11 cellular contexts compared by ENCODE assay signal in the genomic region with DNA sequence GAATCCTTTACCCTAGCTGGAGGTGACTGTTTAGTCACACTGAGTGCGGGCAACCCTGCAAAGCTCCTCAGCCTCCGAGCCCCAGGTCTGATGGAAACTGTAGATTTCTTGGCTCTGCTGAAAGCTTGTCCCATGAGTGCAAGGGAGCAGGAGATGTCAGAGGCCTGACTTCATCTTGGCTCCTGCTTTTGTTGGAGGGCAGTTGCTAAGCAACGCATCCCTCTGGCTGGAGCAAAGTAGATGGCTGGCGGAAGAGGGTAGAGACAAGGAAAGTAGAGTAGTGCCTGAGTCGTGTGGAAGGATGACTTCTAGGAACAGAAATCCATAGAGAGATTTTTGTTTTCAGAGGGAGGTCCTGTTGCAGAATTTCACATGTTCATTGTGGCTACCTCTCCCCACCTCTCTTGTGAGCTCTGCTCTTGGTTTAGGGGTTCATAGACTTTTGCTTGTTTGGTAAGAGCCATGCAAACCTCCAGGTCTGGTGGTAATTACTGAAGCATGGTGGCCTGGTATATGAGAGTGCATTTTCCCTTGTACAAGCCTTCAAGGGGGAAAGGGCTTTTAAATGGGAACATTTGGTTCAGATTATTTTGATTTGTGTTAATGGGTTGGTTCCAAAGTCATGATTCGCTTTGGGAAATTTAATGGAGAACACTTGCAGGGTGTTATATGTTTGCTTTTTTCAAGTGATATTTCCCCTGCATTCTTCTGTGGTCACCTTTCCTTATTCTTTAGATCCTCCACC.
DNase-seq lines count a peak whose midpoint lies in the region; ATAC-seq and TF ChIP-seq lines count a peak whose summit lies in the region.
"Had no signal": no experiment of that assay in that cellular context is flagged by ENCODE, and none has a peak within 500 bp of the region (broad histone marks: within the 10 kb centered on the region; RNA-seq: fewer than 3 reads in every experiment).

No MANE protein-coding gene starts in this region.

- peak overlapping the region; percentile 78 to 80 for H3K27ac ChIP-seq in uterus

- no peaks in the 10 kb centered on the region for H3K27me3 Mint-ChIP-seq in dendritic cell treated with granulocyte-macrophage colony-stimulating factor and Interleukin-4, amounts not matched to agents 40 ng/mL and 50 ng/mL, for 4 days
- H3K27me3 Mint-ChIP-seq: IgD-negative memory B cell had no signal

- H3K9me3 Mint-ChIP-seq in dendritic cell treated with granulocyte-macrophage colony-stimulating factor and Interleukin-4, amounts not matched to agents 40 ng/mL and 50 ng/mL, for 4 days: no peaks in the 10 kb centered on the region

- H3K4me3 Mint-ChIP-seq in dendritic cell treated with granulocyte-macrophage colony-stimulating factor and Interleukin-4, amounts not matched to agents 40 ng/mL and 50 ng/mL, for 4 days: no peak overlapping the region
- H3K4me3 Mint-ChIP-seq: IgD-negative memory B cell had no signal

- ATAC-seq in HG02588 (IDR thresholded peaks at IDR 0.05; ENCODE audit: unreplicated experiment): no peak

- no peak overlapping the region for H3K4me3 ChIP-seq in uterus

- H3K27me3 ChIP-seq in uterus: no peaks in the 10 kb centered on the region

- H3K36me3 Mint-ChIP-seq in dendritic cell treated with granulocyte-macrophage colony-stimulating factor and Interleukin-4, amounts not matched to agents 40 ng/mL and 50 ng/mL, for 4 days (ENCODE audit: low read depth): no peaks in the 10 kb centered on the region
- H3K36me3 Mint-ChIP-seq: IgD-negative memory B cell had no signal

- peaks cover 6 to 13% of the 10 kb centered on the region in 2 donors for H3K4me1 ChIP-seq in uterus

- intact Hi-C loops in dendritic cell treated with granulocyte-macrophage colony-stimulating factor and Interleukin-4, amounts not matched to agents 40 ng/mL and 50 ng/mL, for 4 days (cut with micrococcal nuclease): no loop called here
- intact Hi-C loops in uterus (cut with DNase I; ENCODE audit: low total_unique reads): no loop called here
- intact Hi-C loops in posterior cingulate gyrus (cut with DNase I): no loop called here

- DNase-seq in DMS53 (lab: John Stamatoyannopoulos, UW) (peak; percentile 18), DMS53 treated with DMSO at 0.1 percent for 48 hours (lab: John Stamatoyannopoulos, UW; ENCODE audit: unreplicated experiment) (no peak), left kidney (ENCODE audit: low read depth, low spot score) (peak; percentile 68), uterus (peak; percentile 73 to 80), posterior cingulate gyrus (no peak)
- no peak for DNase-seq in activated naive CD4-positive, alpha-beta T cell treated with Interleukin-2 at 50 U/mL for 16 hours
- DNase-seq: 8988T, NCI-H2081 treated with DMSO at 0.1 percent for 48 hours had no signal

- no peak for TF ChIP-seq CTCF in uterus (IDR thresholded peaks at IDR 0.05)

- H3K27ac Mint-ChIP-seq in dendritic cell treated with granulocyte-macrophage colony-stimulating factor and Interleukin-4, amounts not matched to agents 40 ng/mL and 50 ng/mL, for 4 days: peak overlapping the region; percentile 33
- H3K27ac Mint-ChIP-seq: IgD-negative memory B cell had no signal

- H3K9me3 ChIP-seq in uterus: no peaks in the 10 kb centered on the region

- no peak for TF ChIP-seq POLR2A in uterus (IDR thresholded peaks at IDR 0.05)

- H3K36me3 ChIP-seq in uterus: no peaks in the 10 kb centered on the region

- H3K4me1 Mint-ChIP-seq in dendritic cell treated with granulocyte-macrophage colony-stimulating factor and Interleukin-4, amounts not matched to agents 40 ng/mL and 50 ng/mL, for 4 days (ENCODE audit: low read depth): peaks cover 82% of the 10 kb centered on the region

Comparison
In these comparisons a context has a peak if more than half of its experiments do, and no peak if none do; other contexts are left out.
1. DNase-seq: peak in DMS53 (single experiment), left kidney (single experiment) and uterus (2 of 2); none in DMS53 treated with DMSO at 0.1 percent for 48 hours (single experiment), posterior cingulate gyrus (0 of 10) and activated naive CD4-positive, alpha-beta T cell treated with Interleukin-2 at 50 U/mL for 16 hours (single experiment).